1 cellular context compared by ENCODE assay signal in the genomic region with DNA sequence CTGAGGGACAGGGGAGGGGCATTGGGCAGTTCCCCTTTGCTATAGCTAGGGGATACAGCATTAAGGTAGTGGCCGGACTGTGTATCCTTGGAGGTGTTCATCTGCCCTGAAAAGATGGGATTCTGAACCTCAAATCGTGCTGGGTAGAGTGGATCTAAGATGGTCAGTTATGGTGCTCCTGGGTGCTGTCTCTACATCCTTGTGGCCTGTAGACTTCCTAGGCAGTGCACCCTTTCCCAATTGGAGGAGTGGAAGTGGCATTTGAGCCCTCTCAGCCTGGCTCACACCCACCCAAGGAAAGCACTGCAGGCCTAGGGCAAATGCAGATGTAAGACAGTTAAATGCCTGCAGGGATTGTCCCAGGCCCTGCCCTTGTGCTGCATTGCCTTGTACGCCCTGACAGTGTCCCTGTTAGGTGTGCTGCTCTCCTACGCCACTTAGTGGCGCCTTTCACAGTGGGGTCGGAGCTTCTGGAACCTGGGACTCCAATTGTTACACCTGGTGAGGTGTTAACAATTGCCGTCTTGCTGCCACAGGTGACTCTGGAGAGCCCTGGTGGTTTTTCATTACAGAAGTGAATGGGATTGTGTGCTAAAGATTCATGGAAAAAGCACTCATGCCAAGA.
A peak's percentile ranks its signal among the peaks of the same experiment; 100 is the strongest.
TF ChIP-seq lines count a peak whose summit lies in the region.

No MANE protein-coding gene starts in this region.

TF ChIP-seq in HepG2, 621 proteins besides CTCF, POLR2A, EP300 and RAD21 (continued from another document):
- TF ChIP-seq, protein P1, sequence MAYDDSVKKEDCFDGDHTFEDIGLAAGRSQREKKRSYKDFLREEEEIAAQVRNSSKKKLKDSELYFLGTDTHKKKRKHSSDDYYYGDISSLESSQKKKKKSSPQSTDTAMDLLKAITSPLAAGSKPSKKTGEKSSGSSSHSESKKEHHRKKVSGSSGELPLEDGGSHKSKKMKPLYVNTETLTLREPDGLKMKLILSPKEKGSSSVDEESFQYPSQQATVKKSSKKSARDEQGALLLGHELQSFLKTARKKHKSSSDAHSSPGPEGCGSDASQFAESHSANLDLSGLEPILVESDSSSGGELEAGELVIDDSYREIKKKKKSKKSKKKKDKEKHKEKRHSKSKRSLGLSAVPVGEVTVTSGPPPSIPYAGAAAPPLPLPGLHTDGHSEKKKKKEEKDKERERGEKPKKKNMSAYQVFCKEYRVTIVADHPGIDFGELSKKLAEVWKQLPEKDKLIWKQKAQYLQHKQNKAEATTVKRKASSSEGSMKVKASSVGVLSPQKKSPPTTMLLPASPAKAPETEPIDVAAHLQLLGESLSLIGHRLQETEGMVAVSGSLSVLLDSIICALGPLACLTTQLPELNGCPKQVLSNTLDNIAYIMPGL (CRISPR knock-in tag; IDR thresholded peaks at IDR 0.05; ENCODE audit: borderline replicate concordance in 1 of 2, low read depth in 1 of 2), result peak in 1 of 2 experiments; percentile 49; a peak in 1 of 4 replicates
- TF ChIP-seq ARNT (IDR thresholded peaks at IDR 0.05), result no peak
- peak; percentile 17; the same call in 1 of the 2 replicates for TF ChIP-seq RXRB (CRISPR knock-in tag; IDR thresholded peaks at IDR 0.05; ENCODE audit: borderline replicate concordance)
- TF ChIP-seq SMC3 (IDR thresholded peaks at IDR 0.05; ENCODE audit: low read length), result peak; percentile 87
- peak; percentile 77 for TF ChIP-seq STAG1 (CRISPR knock-in tag; IDR thresholded peaks at IDR 0.05)
- TF ChIP-seq IRF2 (CRISPR knock-in tag; IDR thresholded peaks at IDR 0.05), result 0 out of 2 replicates have a peak, but pooled peaks have one; percentile 60
- TF ChIP-seq ZNF761 (CRISPR knock-in tag; conservative IDR thresholded peaks at IDR 0.05), result no peak
- no peak for TF ChIP-seq ZBTB21 (CRISPR knock-in tag; IDR thresholded peaks at IDR 0.05)
- TF ChIP-seq, protein P2, sequence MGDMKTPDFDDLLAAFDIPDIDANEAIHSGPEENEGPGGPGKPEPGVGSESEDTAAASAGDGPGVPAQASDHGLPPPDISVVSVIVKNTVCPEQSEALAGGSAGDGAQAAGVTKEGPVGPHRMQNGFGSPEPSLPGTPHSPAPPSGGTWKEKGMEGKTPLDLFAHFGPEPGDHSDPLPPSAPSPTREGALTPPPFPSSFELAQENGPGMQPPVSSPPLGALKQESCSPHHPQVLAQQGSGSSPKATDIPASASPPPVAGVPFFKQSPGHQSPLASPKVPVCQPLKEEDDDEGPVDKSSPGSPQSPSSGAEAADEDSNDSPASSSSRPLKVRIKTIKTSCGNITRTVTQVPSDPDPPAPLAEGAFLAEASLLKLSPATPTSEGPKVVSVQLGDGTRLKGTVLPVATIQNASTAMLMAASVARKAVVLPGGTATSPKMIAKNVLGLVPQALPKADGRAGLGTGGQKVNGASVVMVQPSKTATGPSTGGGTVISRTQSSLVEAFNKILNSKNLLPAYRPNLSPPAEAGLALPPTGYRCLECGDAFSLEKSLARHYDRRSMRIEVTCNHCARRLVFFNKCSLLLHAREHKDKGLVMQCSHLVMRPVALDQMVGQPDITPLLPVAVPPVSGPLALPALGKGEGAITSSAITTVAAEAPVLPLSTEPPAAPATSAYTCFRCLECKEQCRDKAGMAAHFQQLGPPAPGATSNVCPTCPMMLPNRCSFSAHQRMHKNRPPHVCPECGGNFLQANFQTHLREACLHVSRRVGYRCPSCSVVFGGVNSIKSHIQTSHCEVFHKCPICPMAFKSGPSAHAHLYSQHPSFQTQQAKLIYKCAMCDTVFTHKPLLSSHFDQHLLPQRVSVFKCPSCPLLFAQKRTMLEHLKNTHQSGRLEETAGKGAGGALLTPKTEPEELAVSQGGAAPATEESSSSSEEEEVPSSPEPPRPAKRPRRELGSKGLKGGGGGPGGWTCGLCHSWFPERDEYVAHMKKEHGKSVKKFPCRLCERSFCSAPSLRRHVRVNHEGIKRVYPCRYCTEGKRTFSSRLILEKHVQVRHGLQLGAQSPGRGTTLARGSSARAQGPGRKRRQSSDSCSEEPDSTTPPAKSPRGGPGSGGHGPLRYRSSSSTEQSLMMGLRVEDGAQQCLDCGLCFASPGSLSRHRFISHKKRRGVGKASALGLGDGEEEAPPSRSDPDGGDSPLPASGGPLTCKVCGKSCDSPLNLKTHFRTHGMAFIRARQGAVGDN (CRISPR knock-in tag; IDR thresholded peaks at IDR 0.05), result 0 out of 2 replicates have a peak, but pooled peaks have one; percentile 13
- TF ChIP-seq ELF3 (CRISPR knock-in tag; IDR thresholded peaks at IDR 0.05), result 0 out of 2 replicates have a peak, but pooled peaks have one; percentile 17
- no peak for TF ChIP-seq DMAP1 (CRISPR knock-in tag; IDR thresholded peaks at IDR 0.05)
- no peak for TF ChIP-seq ATRX (CRISPR knock-in tag; IDR thresholded peaks at IDR 0.05; ENCODE audit: borderline replicate concordance)
